Comparison of ENCODE assay signal across 24 cellular contexts in the genomic region with DNA sequence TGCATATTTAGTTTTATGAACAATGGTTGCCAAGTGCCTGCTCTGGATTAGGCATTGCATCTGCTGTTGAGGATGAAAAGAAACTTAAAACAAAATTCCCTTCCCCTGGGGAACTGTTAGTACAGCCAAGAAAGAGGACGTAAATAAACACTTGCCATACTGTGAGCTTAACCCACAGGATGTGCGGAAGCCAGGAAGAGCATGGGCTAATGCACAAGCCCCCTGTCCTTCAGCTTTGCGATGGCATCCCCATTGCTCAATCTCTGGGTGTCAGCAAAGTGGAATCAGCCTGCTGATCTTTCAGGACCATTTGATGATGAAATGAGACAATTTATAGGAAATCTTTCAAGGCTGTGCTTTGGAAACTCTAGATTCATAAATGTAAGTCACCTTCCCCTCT.
DNase-seq lines count a peak whose midpoint lies in the region; ATAC-seq, FAIRE-seq and TF ChIP-seq lines count a peak whose summit lies in the region.
"Had no signal": no experiment of that assay in that cellular context is flagged by ENCODE, and none has a peak within 500 bp of the region (broad histone marks: within the 10 kb centered on the region; RNA-seq: fewer than 3 reads in every experiment).

No MANE protein-coding gene starts in this region.

- no peak for ATAC-seq in HG03378 (IDR thresholded peaks at IDR 0.05; ENCODE audit: unreplicated experiment)
- ATAC-seq: left lung; stimulated activated naive CD8-positive, alpha-beta T cell treated with anti-CD3 and anti-CD28 coated beads, Interleukin-15, amount 100 ng/mL, for 72 hours had no signal

- DNase-seq in brain pericyte (ENCODE audit: low read depth, low spot score) (peak; percentile 50), foreskin fibroblast (peak; percentile 54 to 61), urothelium cell line (ENCODE audit: low spot score) (no peak), D341Med (ENCODE audit: low spot score) (no peak), globus pallidus (ENCODE audit: low spot score) (no peak)
- DNase-seq: activated CD4-positive, alpha-beta T cell treated with anti-CD3 and anti-CD28 coated beads for 4 hours; anterior cingulate cortex; caudate nucleus; esophagus squamous epithelium; GDM1; islet precursor cell; left lung; mesendoderm; posterior cingulate gyrus; SJCRH30; stimulated activated CD4-positive, alpha-beta T cell treated with anti-CD3 and anti-CD28 coated beads, Interleukin-12 subunit alpha, Interleukin-12 subunit beta, amount 100 ng/mL, for 4 hours; stimulated activated CD4-positive, alpha-beta T cell treated with anti-CD3 and anti-CD28 coated beads, Interleukin-2, amount 100 ng/mL, for 48 hours; stimulated activated naive CD8-positive, alpha-beta T cell treated with anti-CD3 and anti-CD28 coated beads, Interleukin-15, amount 100 ng/mL, for 72 hours; T-helper 9 cell; WERI-Rb-1 had no signal

- no peak for TF ChIP-seq CTCF in foreskin fibroblast (IDR thresholded peaks at IDR 0.05; ENCODE audit: low read depth, low read length)

- peak; percentile 5 for FAIRE-seq in urothelium cell line (lab: Jason Lieb, UNC)

- no peak overlapping the region for H3K4me3 ChIP-seq in foreskin fibroblast (ENCODE audit: low read depth in 1 of 2, low read length in 2 of 2)
- H3K4me3 ChIP-seq: BLaER1 treated with 17β-estradiol and CSF1 and Interleukin-3, amounts not matched to agents 10 nM and 100 nM; esophagus squamous epithelium; left lung; right atrium auricular region; SJCRH30 had no signal

TF ChIP-seq in PFSK-1, 5 proteins besides CTCF, POLR2A, EP300 and RAD21:
- TF ChIP-seq REST (IDR thresholded peaks at IDR 0.05; ENCODE audit: insufficient read depth in 1 of 2, low read depth in 2 of 2, low read length in 2 of 2) = no peak
- TF ChIP-seq SIN3A (IDR thresholded peaks at IDR 0.05; ENCODE audit: borderline replicate concordance, insufficient read depth, low read length) = no peak; the same call in 1 of the 2 replicates
- no peak for TF ChIP-seq TAF1 (IDR thresholded peaks at IDR 0.05; ENCODE audit: borderline replicate concordance, insufficient read depth, low read length)
- no peak for TF ChIP-seq POLR2AphosphoS5 (IDR thresholded peaks at IDR 0.05; ENCODE audit: low read depth, low read length)
- TF ChIP-seq FOXP2 (optimal IDR thresholded peaks at IDR 0.05; ENCODE audit: borderline replicate concordance, extremely low read depth, extremely low read length, insufficient read depth) = peak; percentile 59
TF ChIP-seq in PFSK-1: peak in this region for 1.

Comparison
In these comparisons a context has a peak if more than half of its experiments do, and no peak if none do; other contexts are left out.
1. DNase-seq: peak in brain pericyte (single experiment) and foreskin fibroblast (2 of 2); none in urothelium cell line (single experiment), D341Med (single experiment) and globus pallidus (single experiment).